ENCODE assay signal across 1 cellular context in the genomic region with DNA sequence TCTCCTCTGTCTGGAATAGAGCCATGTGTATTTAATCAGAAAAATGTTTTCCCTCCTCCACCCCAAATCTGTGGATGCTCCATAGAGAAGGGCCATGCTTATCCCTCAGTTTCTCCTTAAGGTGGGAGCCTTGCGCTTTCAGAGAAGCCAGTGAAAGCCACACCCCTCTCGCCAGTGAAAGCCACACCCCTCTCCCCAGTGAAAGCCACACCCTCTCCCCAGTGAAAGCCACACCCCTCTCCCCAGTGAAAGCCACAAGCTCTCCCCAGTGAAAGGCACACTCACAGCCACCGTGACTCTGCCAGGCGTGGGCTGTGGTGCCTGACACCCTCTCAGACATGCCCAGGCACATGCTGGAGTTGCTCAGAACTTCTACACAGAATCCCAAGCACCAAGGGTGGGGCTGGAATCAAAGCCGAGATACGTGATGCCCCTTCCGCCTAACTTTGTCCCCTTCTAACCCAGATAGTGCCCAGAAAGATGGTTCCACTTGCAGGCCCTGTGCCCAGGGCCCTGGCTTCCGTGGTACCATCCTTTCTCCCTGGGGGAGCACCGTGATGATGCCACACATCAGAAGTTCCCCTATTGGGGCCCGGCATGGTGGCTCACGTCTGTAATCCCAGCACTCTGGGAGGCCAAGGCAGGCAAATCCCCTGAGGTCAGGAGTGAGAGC.
TF ChIP-seq lines count a peak whose summit lies in the region.

No MANE protein-coding gene starts in this region.

TF ChIP-seq in GM23338, 12 proteins besides CTCF, POLR2A, EP300 and RAD21 (continued from another document):
- TF ChIP-seq ZNF462 (CRISPR knock-in tag; IDR thresholded peaks at IDR 0.05) (no peak), REST (IDR thresholded peaks at IDR 0.05; ENCODE audit: unreplicated experiment) (no peak), EZH2phosphoT487 (IDR thresholded peaks at IDR 0.05; ENCODE audit: unreplicated experiment) (no peak), EZH2 (IDR thresholded peaks at IDR 0.05; ENCODE audit: low read depth, unreplicated experiment) (no peak)
